ENCODE assay signal across 8 cellular contexts in the genomic region with DNA sequence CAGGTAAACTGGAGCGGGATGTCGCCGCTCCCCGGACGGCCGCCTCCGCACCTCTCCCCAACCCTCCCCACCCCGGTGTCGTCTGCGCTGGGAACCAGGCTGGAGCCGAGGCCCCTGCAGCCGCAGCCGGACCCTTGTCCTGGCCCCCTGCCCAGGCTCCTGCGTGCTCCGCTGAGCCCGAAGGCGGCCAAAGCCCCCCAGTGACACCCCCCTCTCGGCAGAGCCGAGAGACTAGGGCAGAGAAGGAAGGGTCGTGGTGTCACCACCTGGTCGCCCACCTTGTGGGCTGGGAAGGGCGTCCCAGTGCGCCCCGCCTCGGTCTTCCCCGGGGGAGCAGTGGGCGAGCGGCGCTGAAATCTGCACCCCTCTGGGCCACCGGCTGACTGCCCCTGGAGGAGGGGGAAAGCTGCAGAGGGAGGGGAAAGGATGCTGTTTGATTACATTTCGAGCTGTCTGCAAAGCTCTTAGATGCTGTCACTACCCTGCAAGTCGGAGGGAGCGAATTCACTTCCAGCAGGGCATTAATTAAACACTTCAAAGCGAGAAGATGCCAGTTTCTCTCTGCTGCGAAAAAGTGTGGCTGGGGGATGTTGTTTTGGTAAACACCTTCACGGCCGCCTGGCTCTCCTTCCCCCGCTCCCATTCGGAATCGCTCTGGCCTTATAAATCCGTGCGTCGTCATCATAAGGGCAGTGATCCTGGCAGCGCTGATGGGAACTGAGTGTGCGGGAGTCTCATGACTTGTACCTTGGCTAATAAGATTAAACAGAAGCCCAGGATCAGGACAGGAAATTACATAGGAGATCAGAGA. TPM values are rescaled to one million over a fixed set of nuclear protein-coding genes. Genes with fewer than 3 reads are reported as not detected.
DNase-seq lines count a peak whose midpoint lies in the region; ATAC-seq and TF ChIP-seq lines count a peak whose summit lies in the region.

No MANE protein-coding gene starts in this region.

- H3K27ac ChIP-seq in muscle layer of duodenum (ENCODE audit: low read length) = no peak overlapping the region

- ATAC-seq in GM19351 (IDR thresholded peaks at IDR 0.05; ENCODE audit: unreplicated experiment) = peak; percentile 5
- no peak for ATAC-seq in GM19328 (IDR thresholded peaks at IDR 0.05; ENCODE audit: unreplicated experiment)
- no peak for ATAC-seq in GM19324 (IDR thresholded peaks at IDR 0.05; ENCODE audit: low FRiP score, unreplicated experiment)

- H3K9me3 ChIP-seq in muscle layer of duodenum (ENCODE audit: control insufficient read depth in 1 of 2, low read length in 2 of 2) = no peaks in the 10 kb centered on the region

- H3K4me1 ChIP-seq in muscle layer of duodenum (ENCODE audit: control insufficient read depth in 1 of 2, insufficient read depth in 2 of 2, low read length in 2 of 2) = peaks cover 0 to 13% of the 10 kb centered on the region in 2 donors

- TF ChIP-seq CTCF in epithelial cell of proximal tubule (conservative IDR thresholded peaks at IDR 0.05; ENCODE audit: low read depth, low read length) = no peak

- in situ Hi-C loops in ACHN (cut with HindIII; ENCODE audit: low pct_ligation_motif_present, low pct_unique_long_range_greater_than_20kb, low sequenced_read_pairs) = no loop called here

- H3K27me3 ChIP-seq in muscle layer of duodenum (ENCODE audit: low read depth, low read length) = no peaks in the 10 kb centered on the region

- peak; percentile 78 for DNase-seq in NCI-H748 (lab: John Stamatoyannopoulos, UW; ENCODE audit: unreplicated experiment)
- no peak for DNase-seq in epithelial cell of proximal tubule (ENCODE audit: low read depth)
- DNase-seq in ACHN = no peak
- no peak for DNase-seq in KG1 (lab: John Stamatoyannopoulos, UW)

- H3K4me3 ChIP-seq in epithelial cell of proximal tubule (ENCODE audit: low read depth, low read length) (peak overlapping the region; percentile 66), muscle layer of duodenum (ENCODE audit: low read depth in 1 of 2, low read length in 2 of 2) (peak overlapping the region; percentile 71 to 78)

- no peaks in the 10 kb centered on the region for H3K36me3 ChIP-seq in muscle layer of duodenum (ENCODE audit: control insufficient read depth in 1 of 2, insufficient read depth in 2 of 2, low read length in 2 of 2)

RNA-seq across cellular contexts. Expression of gene DYNC1I1, which starts 0.6 kb away (rescaled TPM):
- total RNA-seq in epithelial cell of proximal tubule = 0.06 and 0.14 TPM in 2 replicates
